ENCODE assay signal across 7 cellular contexts in genomic region chr5:134026521-134027202, GRCh38. TPM values are rescaled to one million over a fixed set of nuclear protein-coding genes. Genes with fewer than 3 reads are reported as not detected.
DNase-seq lines count a peak whose midpoint lies in the region; ATAC-seq and TF ChIP-seq lines count a peak whose summit lies in the region.

No MANE protein-coding gene starts in this region.

- peak; percentile 72 for ATAC-seq in HG02678 (IDR thresholded peaks at IDR 0.05; ENCODE audit: unreplicated experiment)
- peak; percentile 77 to 79 for ATAC-seq in naive B cell (ENCODE audit: low read depth in 2 of 2)

- H3K9me3 Mint-ChIP-seq in naive B cell = no peaks in the 10 kb centered on the region

- DNase-seq in GM06990 (ENCODE audit: extremely low read depth, insufficient read length) (no peak), NCI-H345 (lab: John Stamatoyannopoulos, UW) (peak; percentile 51), WERI-Rb-1 (peak; percentile 80), dorsolateral prefrontal cortex (peak in 1 of 10 donors; percentile 36), naive B cell (peak; percentile 25), cortex of kidney (lab: John Stamatoyannopoulos, UW) (no peak)

- TF ChIP-seq CTCF in GM06990 (IDR thresholded peaks at IDR 0.05; ENCODE audit: insufficient read depth, low read length, poor library complexity, severe bottlenecking) (peak; percentile 79), WERI-Rb-1 (IDR thresholded peaks at IDR 0.05; ENCODE audit: low read depth, low read length) (peak; percentile 91), dorsolateral prefrontal cortex (IDR thresholded peaks at IDR 0.05 in 54 of 56, conservative IDR thresholded peaks at IDR 0.05 in 2 of 56; ENCODE audit: low read depth in 1 of 56, partially characterized antibody in 56 of 56) (peak in 29 of 56 donors; percentile 10 to 36 (median 19))

- H3K27ac Mint-ChIP-seq in naive B cell = no peak overlapping the region

- no peaks in the 10 kb centered on the region for H3K9me3 ChIP-seq in WERI-Rb-1 (ENCODE audit: severe bottlenecking)

- H3K36me3 ChIP-seq in GM06990 (ENCODE audit: control insufficient read depth, insufficient read depth, low read length) (no peaks in the 10 kb centered on the region), WERI-Rb-1 (no peaks in the 10 kb centered on the region)

- H3K4me1 Mint-ChIP-seq in naive B cell = peaks cover 8 to 20% (median 8%) of the 10 kb centered on the region in 3 donors

- H3K27ac ChIP-seq in WERI-Rb-1 (no peak overlapping the region), dorsolateral prefrontal cortex (no peak overlapping the region)

- peaks cover 0 to 4% (median 0%) of the 10 kb centered on the region in 3 donors for H3K27me3 Mint-ChIP-seq in naive B cell

- intact Hi-C loops in dorsolateral prefrontal cortex (cut with DNase I) = no loop called here

- H3K27me3 ChIP-seq in GM06990 (replicated peaks; ENCODE audit: control insufficient read depth, insufficient read depth, low read length) (no peaks in the 10 kb centered on the region), WERI-Rb-1 (ENCODE audit: insufficient read depth, low read depth, severe bottlenecking) (no peaks in the 10 kb centered on the region), dorsolateral prefrontal cortex (no peaks in the 10 kb centered on the region)

- no peaks in the 10 kb centered on the region for H3K36me3 Mint-ChIP-seq in naive B cell

- peak overlapping the region in 1 of 8 donors; percentile 70 for H3K4me3 Mint-ChIP-seq in naive B cell

- H3K4me3 ChIP-seq in GM06990 (replicated peaks; ENCODE audit: low read depth, low read length) = no peak overlapping the region
- no peak overlapping the region for H3K4me3 ChIP-seq in WERI-Rb-1 (ENCODE audit: low read depth, low read length)
- H3K4me3 ChIP-seq in dorsolateral prefrontal cortex = no peak overlapping the region

RNA-seq across cellular contexts. Expression of gene VDAC1, which starts 21.9 kb away (rescaled TPM):
- 100 to 1,000 TPM; 104 to 278 (median 216) TPM for total RNA-seq in dorsolateral prefrontal cortex
- polyA plus RNA-seq in naive B cell (ENCODE audit: low read depth in 6 of 6) = 10 to 100 TPM; 76.4 to 88.7 (median 79.2) TPM

RNA-seq across cellular contexts. Expression of gene C5orf15, which starts 58.2 kb away (rescaled TPM):
- 10 to 100 TPM in 119 of 120 experiments, 1 to 10 TPM in 1; 9.9 to 30.7 (median 18.7) TPM for total RNA-seq in dorsolateral prefrontal cortex
- polyA plus RNA-seq in naive B cell (ENCODE audit: low read depth in 6 of 6) = 10 to 100 TPM; 37.2 to 44.3 (median 41.2) TPM

Comparison
In these comparisons a context has a peak if more than half of its experiments do, and no peak if none do; other contexts are left out.
1. DNase-seq: peak in NCI-H345 (single experiment), WERI-Rb-1 (single experiment) and naive B cell (single experiment); none in GM06990 (single experiment) and cortex of kidney (single experiment).
2. CTCF ChIP-seq: peak in every context shown above with its lines; median percentile 91 in WERI-Rb-1; 79 in GM06990; 19 in dorsolateral prefrontal cortex.